ENCODE assay signal across 8 cellular contexts in genomic region chr19:40690050-40690698, GRCh38. TPM values are rescaled to one million over a fixed set of nuclear protein-coding genes. Genes with fewer than 3 reads are reported as not detected.
DNase-seq lines count a peak whose midpoint lies in the region; ATAC-seq and TF ChIP-seq lines count a peak whose summit lies in the region.

Gene NUMBL (minus strand): TSS chr19:40690651. CDS start chr19:40690483, 168 bp downstream.

- TF ChIP-seq CTCF in Calu3 (IDR thresholded peaks at IDR 0.05; ENCODE audit: unreplicated experiment) (no peak), upper lobe of right lung (IDR thresholded peaks at IDR 0.05) (no peak)

- H3K27ac ChIP-seq in upper lobe of right lung = peak within 1 kb of the TSS; percentile 86

- H3K36me3 ChIP-seq in upper lobe of right lung = peaks cover 13% of the 10 kb centered on the region

- H3K9me3 Mint-ChIP-seq in Calu3 (ENCODE audit: low read depth, unreplicated experiment) (no peaks in the 10 kb centered on the region), IgD-negative memory B cell (no peaks in the 10 kb centered on the region)

- H3K27ac Mint-ChIP-seq in Calu3 (ENCODE audit: unreplicated experiment) (peak within 1 kb of the TSS; percentile 94), IgD-negative memory B cell (peak within 1 kb of the TSS in 2 of 3 donors; percentile 46 to 90)

- H3K4me3 Mint-ChIP-seq in Calu3 (ENCODE audit: low read depth, unreplicated experiment) (no peak within 1 kb of the TSS), IgD-negative memory B cell (peak within 1 kb of the TSS; percentile 73 to 98 (median 94))

- H3K4me1 ChIP-seq in upper lobe of right lung = peaks cover 17% of the 10 kb centered on the region

- intact Hi-C loops in Calu3 (cut with micrococcal nuclease; ENCODE audit: unreplicated experiment) (no loop called here), upper lobe of right lung (cut with DNase I) (no loop called here)

- H3K4me1 Mint-ChIP-seq in Calu3 (ENCODE audit: low read depth, unreplicated experiment) (no peaks in the 10 kb centered on the region), IgD-negative memory B cell (peaks cover 0 to 6% (median 4%) of the 10 kb centered on the region in 3 donors)

- peaks cover 50% of the 10 kb centered on the region for H3K36me3 Mint-ChIP-seq in Calu3 (ENCODE audit: insufficient read depth, unreplicated experiment)
- no peaks in the 10 kb centered on the region for H3K36me3 Mint-ChIP-seq in IgD-negative memory B cell

- no peak for ATAC-seq in upper lobe of right lung

- no TSS peak for BruUV-seq in Calu3 (replicated peaks; lab: Mats Ljungman, UMichigan)

- DNase-seq in Calu3 = no peak
- no peak for DNase-seq in cerebellum (ENCODE audit: low spot score)
- no peak for DNase-seq in mesenteric fat pad (ENCODE audit: low spot score)
- no peak for DNase-seq in upper lobe of right lung
- no peak for DNase-seq in SW480 (ENCODE audit: low spot score)
- no peak for DNase-seq in DMS114 treated with DMSO at 0.1 percent for 48 hours (lab: John Stamatoyannopoulos, UW; ENCODE audit: unreplicated experiment)
- no peak for DNase-seq in stimulated activated CD4-positive, alpha-beta T cell treated with anti-CD3 and anti-CD28 coated beads, Interleukin-2, amount 100 ng/mL, for 24 hours

- H3K4me3 ChIP-seq in upper lobe of right lung = peak within 1 kb of the TSS; percentile 59

- no peaks in the 10 kb centered on the region for H3K9me3 ChIP-seq in upper lobe of right lung

- CTCF ChIA-PET in Calu3 (lab: Charles Lee) = interaction anchor here (0.6 kb wide), 1 partner anchor 542 kb away, joined by 3 read pairs; no protein-coding TSS in a partner anchor

- no peaks in the 10 kb centered on the region for H3K27me3 ChIP-seq in upper lobe of right lung

- no peaks in the 10 kb centered on the region for H3K27me3 Mint-ChIP-seq in Calu3 (ENCODE audit: unreplicated experiment)
- H3K27me3 Mint-ChIP-seq in IgD-negative memory B cell = no peaks in the 10 kb centered on the region

RNA-seq across cellular contexts. Expression of gene NUMBL, which starts in this region (rescaled TPM):
- total RNA-seq in Calu3 (2022) = 21.4 and 25.3 TPM in 2 replicates
- polyA plus RNA-seq in IgD-negative memory B cell = 4.0 TPM
- total RNA-seq in cerebellum = 15.2 TPM
- total RNA-seq in mesenteric fat pad = 63.8 TPM
- total RNA-seq in upper lobe of right lung = 19.5 TPM
